28 cellular contexts compared by ENCODE assay signal in the genomic region with DNA sequence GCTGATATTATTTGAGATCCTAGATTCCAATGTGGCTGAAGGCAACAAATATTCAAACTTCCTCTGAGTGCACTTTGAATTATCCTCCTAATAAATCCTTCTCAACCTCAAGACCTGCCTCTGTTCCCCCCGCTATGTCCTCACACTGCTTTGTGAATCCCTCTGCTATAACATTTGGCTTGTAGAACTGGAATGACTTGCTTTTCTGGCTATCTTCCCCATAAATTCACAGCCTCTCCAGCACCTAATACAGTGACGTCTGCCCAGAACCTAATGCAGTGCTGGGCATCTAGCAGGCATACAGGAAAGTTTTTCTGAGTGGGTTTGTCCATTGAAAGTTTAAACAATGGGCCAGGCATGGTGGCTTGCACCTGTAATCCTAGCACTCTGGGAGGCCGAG.
"Had no signal": no experiment of that assay in that cellular context is flagged by ENCODE, and none has a peak within 500 bp of the region (broad histone marks: within the 10 kb centered on the region; RNA-seq: fewer than 3 reads in every experiment).

No MANE protein-coding gene starts in this region.

- H3K36me3 Mint-ChIP-seq: immature natural killer cell; naive thymus-derived CD4-positive, alpha-beta T cell; natural killer cell treated with Interleukin-12 subunit alpha and Interleukin-12 subunit beta and Interleukin-15 and Interleukin-18, amount 100 ng/mL, for 72 hours had no signal

- H3K4me3 Mint-ChIP-seq: immature natural killer cell; naive thymus-derived CD4-positive, alpha-beta T cell; natural killer cell treated with Interleukin-12 subunit alpha and Interleukin-12 subunit beta and Interleukin-15 and Interleukin-18, amount 100 ng/mL, for 72 hours; stimulated activated naive CD8-positive, alpha-beta T cell treated with anti-CD3 and anti-CD28 coated beads, Interleukin-15, Interleukin-2, amounts not matched to agents 100 ng/mL and 50 ng/mL, for 24 hours had no signal

- H3K4me3 ChIP-seq: left lung, lower lobe of right lung, ovary, prostate gland, skin epidermis, suprapubic skin, thoracic aorta, tibial artery, upper lobe of left lung, vagina had no signal

- H3K4me1 Mint-ChIP-seq: immature natural killer cell; naive thymus-derived CD4-positive, alpha-beta T cell had no signal

- DNase-seq: hypothalamus; immature natural killer cell; kidney; left colon; lower lobe of right lung; mammary epithelial cell; mesenchymal stem cell; naive thymus-derived CD4-positive, alpha-beta T cell; ovary; posterior cingulate gyrus; retina; right cardiac atrium; stimulated activated CD4-positive, alpha-beta T cell treated with anti-CD3 and anti-CD28 coated beads, Interleukin-12 subunit alpha, Interleukin-12 subunit beta, amount 100 ng/mL, for 4 hours; stimulated activated CD4-positive, alpha-beta T cell treated with anti-CD3 and anti-CD28 coated beads, Interleukin-15, amount 100 ng/mL, for 24 hours; stimulated activated CD4-positive, alpha-beta T cell treated with anti-CD3 and anti-CD28 coated beads, Interleukin-2, amount 100 ng/mL, for 24 hours; stimulated activated CD4-positive, alpha-beta T cell treated with anti-CD3 and anti-CD28 coated beads, Interleukin-4, amount 100 ng/mL, for 1 hour; stimulated activated naive CD4-positive, alpha-beta T cell; tibial artery; upper lobe of left lung had no signal

- H3K27ac ChIP-seq: left lung, lower lobe of right lung, ovary, prostate gland, skin epidermis, suprapubic skin, thoracic aorta, tibial artery, upper lobe of left lung, vagina had no signal

- H3K36me3 ChIP-seq: left lung, lower lobe of right lung, ovary, prostate gland, suprapubic skin, thoracic aorta, tibial artery, upper lobe of left lung, vagina had no signal

- ATAC-seq: left colon; left lung; lower lobe of right lung; naive thymus-derived CD4-positive, alpha-beta T cell; natural killer cell treated with Interleukin-12 subunit alpha and Interleukin-12 subunit beta and Interleukin-15 and Interleukin-18, amount 100 ng/mL, for 72 hours; right cardiac atrium; sciatic nerve had no signal

- H3K4me1 ChIP-seq: left lung, prostate gland, suprapubic skin, tibial artery, upper lobe of left lung, vagina had no signal

- H3K9me3 ChIP-seq: left lung, lower lobe of right lung, ovary, prostate gland, suprapubic skin, thoracic aorta, tibial artery, upper lobe of left lung, vagina had no signal

- H3K9me3 Mint-ChIP-seq: stimulated activated naive CD8-positive, alpha-beta T cell treated with anti-CD3 and anti-CD28 coated beads, Interleukin-15, Interleukin-2, amounts not matched to agents 100 ng/mL and 50 ng/mL, for 24 hours had no signal

- H3K27ac Mint-ChIP-seq: immature natural killer cell; naive thymus-derived CD4-positive, alpha-beta T cell; natural killer cell treated with Interleukin-12 subunit alpha and Interleukin-12 subunit beta and Interleukin-15 and Interleukin-18, amount 100 ng/mL, for 72 hours; stimulated activated naive CD8-positive, alpha-beta T cell treated with anti-CD3 and anti-CD28 coated beads, Interleukin-15, Interleukin-2, amounts not matched to agents 100 ng/mL and 50 ng/mL, for 24 hours had no signal

- H3K27me3 Mint-ChIP-seq: natural killer cell treated with Interleukin-12 subunit alpha and Interleukin-12 subunit beta and Interleukin-15 and Interleukin-18, amount 100 ng/mL, for 72 hours; stimulated activated naive CD8-positive, alpha-beta T cell treated with anti-CD3 and anti-CD28 coated beads, Interleukin-15, Interleukin-2, amounts not matched to agents 100 ng/mL and 50 ng/mL, for 24 hours had no signal

- H3K27me3 ChIP-seq: left lung, ovary, suprapubic skin, tibial artery, upper lobe of left lung, vagina had no signal
